8 cellular contexts compared by ENCODE assay signal in genomic region chr18:70491734-70492348, GRCh38.
DNase-seq lines count a peak whose midpoint lies in the region; ATAC-seq and TF ChIP-seq lines count a peak whose summit lies in the region.

No MANE protein-coding gene starts in this region.

- H3K9ac ChIP-seq in NT2/D1 (ENCODE audit: insufficient read length, low read depth), result no peak overlapping the region

- DNase-seq in DMS 273 treated with DMSO at 0.1 percent for 48 hours (lab: John Stamatoyannopoulos, UW) (peak; percentile 12), NT2/D1 (ENCODE audit: low read depth, low spot score) (peak; percentile 20), activated T-cell treated with anti-CD3 and anti-CD28 coated beads for 48 hours (ENCODE audit: low read depth) (peak; percentile 25), foreskin keratinocyte (peak in 1 of 2 donors; percentile 17), pons (ENCODE audit: low spot score) (peak; percentile 91), NCI-H774 (lab: John Stamatoyannopoulos, UW) (no peak)

- peak; percentile 69 for TF ChIP-seq CTCF in foreskin keratinocyte (conservative IDR thresholded peaks at IDR 0.05)

- H3K27me3 ChIP-seq in NT2/D1 (ENCODE audit: insufficient read depth, insufficient read length) (no peaks in the 10 kb centered on the region), foreskin keratinocyte (no peaks in the 10 kb centered on the region)

- H3K9me3 ChIP-seq in NT2/D1 (ENCODE audit: insufficient read depth, low read length), result no peaks in the 10 kb centered on the region

- ATAC-seq in GM19372 (IDR thresholded peaks at IDR 0.05; ENCODE audit: low read depth, unreplicated experiment), result peak; percentile 90
- peak; percentile 84 for ATAC-seq in HG03432 (IDR thresholded peaks at IDR 0.05; ENCODE audit: unreplicated experiment)
- peak; percentile 58 for ATAC-seq in foreskin keratinocyte

- H3K4me3 ChIP-seq in NT2/D1 (ENCODE audit: insufficient read length, low read depth), result no peak overlapping the region

- no peaks in the 10 kb centered on the region for H3K4me1 ChIP-seq in NT2/D1 (ENCODE audit: insufficient read depth, insufficient read length)
- H3K4me1 ChIP-seq in foreskin keratinocyte, result no peaks in the 10 kb centered on the region

- H3K27ac ChIP-seq in foreskin keratinocyte, result no peak overlapping the region

- no peaks in the 10 kb centered on the region for H3K36me3 ChIP-seq in NT2/D1 (ENCODE audit: insufficient read depth, insufficient read length, low read length)
